25 cellular contexts compared by ENCODE assay signal in the genomic region with DNA sequence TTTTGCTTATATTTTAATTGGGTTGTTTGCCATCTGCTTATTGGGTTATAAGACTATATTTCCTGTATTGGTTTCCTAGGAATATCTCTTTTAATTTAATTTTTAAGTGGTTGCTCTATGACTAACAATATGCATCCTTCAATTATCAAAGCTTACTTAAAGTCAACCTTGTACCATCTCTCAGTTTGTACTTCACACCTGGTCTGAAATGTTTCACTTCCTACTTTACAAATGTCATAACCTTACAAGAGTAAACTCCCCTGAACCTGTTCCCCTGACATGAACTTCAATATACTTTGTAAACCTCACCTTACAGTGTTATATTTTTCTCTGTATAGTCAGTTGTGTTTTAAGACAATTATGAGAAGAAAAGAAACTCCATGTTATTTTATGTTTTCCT. TPM values are rescaled to one million over a fixed set of nuclear protein-coding genes. Genes with fewer than 3 reads are reported as not detected.
"Had no signal": no experiment of that assay in that cellular context is flagged by ENCODE, and none has a peak within 500 bp of the region (broad histone marks: within the 10 kb centered on the region; RNA-seq: fewer than 3 reads in every experiment).

No MANE protein-coding gene starts in this region.

- H3K4me1 ChIP-seq: esophagus muscularis mucosa, foreskin keratinocyte, gastroesophageal sphincter, heart left ventricle, left lung, lower lobe of right lung had no signal

- H3K36me3 Mint-ChIP-seq: mesothelial cell of epicardium, naive B cell had no signal

- H3K4me2 ChIP-seq: hepatocyte had no signal

- H3K4me1 Mint-ChIP-seq: naive B cell had no signal

- H3K79me2 ChIP-seq: hepatocyte had no signal

- H3K4me3 ChIP-seq: coronary artery, dorsolateral prefrontal cortex, esophagus muscularis mucosa, gastroesophageal sphincter, heart left ventricle, hepatocyte, left lung, lower lobe of right lung, mucosa of descending colon had no signal

- FAIRE-seq: colon, endothelial cell of umbilical vein, frontal cortex, islet of Langerhans, keratinocyte had no signal

- DNase-seq: dermis blood vessel endothelial cell; dorsolateral prefrontal cortex; effector CD4-positive, alpha-beta T cell; effector memory CD4-positive, alpha-beta T cell; foreskin keratinocyte; heart left ventricle; hypothalamus; left cardiac atrium; left lung; left ventricle myocardium superior; lower lobe of right lung; mesenchymal stem cell; mucosa of descending colon; naive B cell had no signal

- H2AFZ ChIP-seq: hepatocyte had no signal

- H3K27me3 ChIP-seq: esophagus muscularis mucosa, foreskin keratinocyte, gastroesophageal sphincter, hepatocyte, left lung had no signal

- H3K4me3 Mint-ChIP-seq: mesothelial cell of epicardium, naive B cell had no signal

- H3K27ac Mint-ChIP-seq: mesothelial cell of epicardium, naive B cell had no signal

- H3K36me3 ChIP-seq: esophagus muscularis mucosa, gastroesophageal sphincter, heart left ventricle, left lung, lower lobe of right lung had no signal

- H3K9me3 ChIP-seq: mucosa of descending colon had no signal

- H3K27ac ChIP-seq: coronary artery, dorsolateral prefrontal cortex, esophagus muscularis mucosa, foreskin keratinocyte, gastroesophageal sphincter, heart left ventricle, hepatocyte, left lung, lower lobe of right lung had no signal

- ATAC-seq: foreskin keratinocyte, gastroesophageal sphincter, heart left ventricle, left cardiac atrium, left lung, left ventricle myocardium superior, lower lobe of right lung, mucosa of descending colon had no signal

RNA-seq across cellular contexts. Expression of a gene that starts 35.8 kb away (rescaled TPM):
- polyA plus RNA-seq: endothelial cell of umbilical vein, fibroblast of lung, foreskin keratinocyte, heart left ventricle, hepatocyte, keratinocyte had no signal
